Comparison of ENCODE assay signal across 12 cellular contexts in genomic region chr3:57689367-57690053, GRCh38. TPM values are rescaled to one million over a fixed set of nuclear protein-coding genes. Genes with fewer than 3 reads are reported as not detected.
DNase-seq lines count a peak whose midpoint lies in the region; ATAC-seq and TF ChIP-seq lines count a peak whose summit lies in the region.
"Had no signal": no experiment of that assay in that cellular context is flagged by ENCODE, and none has a peak within 500 bp of the region (broad histone marks: within the 10 kb centered on the region; RNA-seq: fewer than 3 reads in every experiment).

No MANE protein-coding gene starts in this region.

- H3K9me2 ChIP-seq in OCI-LY7 (ENCODE audit: insufficient read depth, low read length) = no peaks in the 10 kb centered on the region

- BruUV-seq in MCF 10A (replicated peaks; lab: Mats Ljungman, UMichigan) (no TSS peak), OCI-LY7 (replicated peaks; lab: Mats Ljungman, UMichigan) (no TSS peak)

- H3K4me1 ChIP-seq in breast epithelium (no peaks in the 10 kb centered on the region), OCI-LY7 (ENCODE audit: insufficient read depth, low read length, poor library complexity, severe bottlenecking) (peaks cover 31% of the 10 kb centered on the region), fibroblast of lung (ENCODE audit: control insufficient read depth, extremely low read depth, insufficient read depth, low read length) (peaks cover 3% of the 10 kb centered on the region), HAP-1 (peaks cover 11% of the 10 kb centered on the region)

- no peaks in the 10 kb centered on the region for H3K9me3 Mint-ChIP-seq in MCF 10A (ENCODE audit: unreplicated experiment)
- no peaks in the 10 kb centered on the region for H3K9me3 Mint-ChIP-seq in stimulated activated naive CD8-positive, alpha-beta T cell treated with anti-CD3 and anti-CD28 coated beads, Interleukin-15, amount 100 ng/mL, for 72 hours

- H2AFZ ChIP-seq in OCI-LY7 (ENCODE audit: low read length) (no peak overlapping the region), fibroblast of lung (ENCODE audit: low read length) (no peak overlapping the region)

- H4K20me1 ChIP-seq in OCI-LY7 (ENCODE audit: insufficient read depth, low read length) = 0 out of 2 replicates have a peak, but pooled peaks cover 11% of the 10 kb centered on the region
- H4K20me1 ChIP-seq in fibroblast of lung (ENCODE audit: control insufficient read depth, extremely low read depth, insufficient read depth, low read length) = no peaks in the 10 kb centered on the region

- H3K27ac ChIP-seq in breast epithelium = peak overlapping the region in 1 of 2 donors; percentile 0
- no peak overlapping the region for H3K27ac ChIP-seq in OCI-LY7 (ENCODE audit: low read depth, low read length, poor library complexity, severe bottlenecking)
- no peak overlapping the region for H3K27ac ChIP-seq in fibroblast of lung (ENCODE audit: insufficient read depth, low read length)
- H3K27ac ChIP-seq: dorsolateral prefrontal cortex, vagina had no signal

- CTCF ChIA-PET in MCF 10A (lab: Yijun Ruan, JAX) (interaction anchor here (0.6 to 1.9 kb wide), 11 partner anchors 10 to 164 kb away, joined by 3 to 7 read pairs (median 3); partner anchors contain the start of gene SLMAP), OCI-LY7 (lab: Charles Lee; ENCODE audit: unreplicated experiment) (no interaction called here)

- H3K9ac ChIP-seq in fibroblast of lung (ENCODE audit: insufficient read depth, low read length) = no peak overlapping the region

- TF ChIP-seq CTCF in MCF 10A (IDR thresholded peaks at IDR 0.05; ENCODE audit: unreplicated experiment) = no peak
- no peak for TF ChIP-seq CTCF in breast epithelium (IDR thresholded peaks at IDR 0.05)
- peak; percentile 39 for TF ChIP-seq CTCF in OCI-LY7 (conservative IDR thresholded peaks at IDR 0.05; ENCODE audit: low read length)
- no peak for TF ChIP-seq CTCF in fibroblast of lung (conservative IDR thresholded peaks at IDR 0.05 in 1 of 2, IDR thresholded peaks at IDR 0.05 in 1 of 2; ENCODE audit: low read depth in 1 of 2, low read length in 2 of 2)

- H3K27me3 Mint-ChIP-seq in MCF 10A (ENCODE audit: insufficient read depth, unreplicated experiment) = no peaks in the 10 kb centered on the region
- no peaks in the 10 kb centered on the region for H3K27me3 Mint-ChIP-seq in stimulated activated naive CD8-positive, alpha-beta T cell treated with anti-CD3 and anti-CD28 coated beads, Interleukin-15, amount 100 ng/mL, for 72 hours

- H3K9me3 ChIP-seq in breast epithelium = no peaks in the 10 kb centered on the region
- no peaks in the 10 kb centered on the region for H3K9me3 ChIP-seq in OCI-LY7 (ENCODE audit: low read length)
- no peaks in the 10 kb centered on the region for H3K9me3 ChIP-seq in fibroblast of lung (ENCODE audit: control insufficient read depth, insufficient read depth, low read depth, low read length)
- no peaks in the 10 kb centered on the region for H3K9me3 ChIP-seq in HAP-1
- H3K9me3 ChIP-seq: vagina had no signal

- peaks cover 6% of the 10 kb centered on the region for H3K36me3 Mint-ChIP-seq in MCF 10A (ENCODE audit: insufficient read depth, unreplicated experiment)

- no peak for DNase-seq in MCF 10A (ENCODE audit: unreplicated experiment)
- DNase-seq in breast epithelium (ENCODE audit: low spot score in 2 of 2) = no peak
- peak; percentile 23 for DNase-seq in OCI-LY7 (ENCODE audit: low spot score)
- DNase-seq in fibroblast of lung (ENCODE audit: low read depth in 2 of 2) = no peak
- DNase-seq in stimulated activated naive CD8-positive, alpha-beta T cell treated with anti-CD3 and anti-CD28 coated beads, Interleukin-15, amount 100 ng/mL, for 72 hours = no peak
- DNase-seq in SIG-M5 treated with dmso at 0.1 percent for 504 hours (lab: John Stamatoyannopoulos, UW; ENCODE audit: unreplicated experiment) = no peak
- DNase-seq in NCI-H774 (lab: John Stamatoyannopoulos, UW) = no peak
- no peak for DNase-seq in HAP-1 (ENCODE audit: low spot score in 2 of 2)
- DNase-seq: dorsolateral prefrontal cortex; stimulated activated CD4-positive, alpha-beta T cell treated with anti-CD3 and anti-CD28 coated beads, Interleukin-2, amount 100 ng/mL, for 48 hours had no signal

- peak overlapping the region; percentile 66 for H3K27ac Mint-ChIP-seq in MCF 10A (ENCODE audit: low read depth, unreplicated experiment)
- H3K27ac Mint-ChIP-seq in stimulated activated naive CD8-positive, alpha-beta T cell treated with anti-CD3 and anti-CD28 coated beads, Interleukin-15, amount 100 ng/mL, for 72 hours = no peak overlapping the region

- no peaks in the 10 kb centered on the region for H3K36me3 ChIP-seq in breast epithelium
- H3K36me3 ChIP-seq in OCI-LY7 (ENCODE audit: insufficient read depth, low read length) = peaks cover 6% of the 10 kb centered on the region; the same call in 1 of the 2 replicates
- H3K36me3 ChIP-seq in fibroblast of lung (ENCODE audit: control insufficient read depth, insufficient read depth, low read length) = no peaks in the 10 kb centered on the region
- H3K36me3 ChIP-seq in HAP-1 (replicated peaks) = no peaks in the 10 kb centered on the region

- no peak for TF ChIP-seq POLR2A in breast epithelium (IDR thresholded peaks at IDR 0.05)

- in situ Hi-C loops in HAP-1 (cut with MboI; ENCODE audit: low sequenced_read_pairs) = no loop called here

- H3K4me1 Mint-ChIP-seq in MCF 10A (ENCODE audit: insufficient read depth, unreplicated experiment) = peaks cover 26% of the 10 kb centered on the region
- H3K4me1 Mint-ChIP-seq in stimulated activated naive CD8-positive, alpha-beta T cell treated with anti-CD3 and anti-CD28 coated beads, Interleukin-15, amount 100 ng/mL, for 72 hours = peaks cover 62% of the 10 kb centered on the region

- H3K4me3 Mint-ChIP-seq in MCF 10A (ENCODE audit: unreplicated experiment) = no peak overlapping the region
- H3K4me3 Mint-ChIP-seq in stimulated activated naive CD8-positive, alpha-beta T cell treated with anti-CD3 and anti-CD28 coated beads, Interleukin-15, amount 100 ng/mL, for 72 hours = peak overlapping the region; percentile 39 to 52

- peak overlapping the region in 1 of 3 donors; percentile 20 for H3K4me3 ChIP-seq in breast epithelium
- H3K4me3 ChIP-seq in OCI-LY7 (ENCODE audit: low read depth, low read length, poor library complexity, severe bottlenecking) = no peak overlapping the region
- H3K4me3 ChIP-seq in fibroblast of lung (replicated peaks in 1 of 4; ENCODE audit: control extremely low read depth in 1 of 4, insufficient read depth in 1 of 4, low read depth in 3 of 4, low read length in 4 of 4) = no peak overlapping the region
- H3K4me3 ChIP-seq in HAP-1 = no peak overlapping the region
- H3K4me3 ChIP-seq: vagina had no signal

- H3K4me2 ChIP-seq in OCI-LY7 (ENCODE audit: low read length) (peak overlapping the region; percentile 40; the same call in 1 of the 2 replicates), fibroblast of lung (ENCODE audit: extremely low read depth, insufficient read depth, low read length) (peak overlapping the region; percentile 40)

- no peaks in the 10 kb centered on the region for H3K27me3 ChIP-seq in breast epithelium
- no peaks in the 10 kb centered on the region for H3K27me3 ChIP-seq in fibroblast of lung (ENCODE audit: control insufficient read depth, insufficient read depth, low read length)
- H3K27me3 ChIP-seq in HAP-1 (ENCODE audit: low read depth) = no peaks in the 10 kb centered on the region
- H3K27me3 ChIP-seq: dorsolateral prefrontal cortex, vagina had no signal

- intact Hi-C loops in MCF 10A (cut with micrococcal nuclease) (no loop called here), breast epithelium (cut with DNase I; ENCODE audit: low total_unique reads) (loop anchor here (5.0 kb wide), 1 partner anchor 68 kb away; the partner anchor contains the start of gene SLMAP), OCI-LY7 (cut with micrococcal nuclease; ENCODE audit: unreplicated experiment) (loop anchor here (10.0 kb wide), 1 partner anchor 1005 kb away; the partner anchor contains the start of gene TASOR)

- no peak for ATAC-seq in stimulated activated naive CD8-positive, alpha-beta T cell treated with anti-CD3 and anti-CD28 coated beads, Interleukin-15, amount 100 ng/mL, for 72 hours
- ATAC-seq: right cardiac atrium had no signal

- peaks cover 73% of the 10 kb centered on the region for H3K79me2 ChIP-seq in OCI-LY7 (ENCODE audit: insufficient read depth, low read depth, low read length)
- H3K79me2 ChIP-seq in fibroblast of lung (ENCODE audit: control insufficient read depth, insufficient read depth, low read length) = peaks cover 67% of the 10 kb centered on the region

- POLR2A ChIA-PET in MCF 10A (lab: Yijun Ruan, JAX) = interaction anchor here (0.6 to 5.7 kb wide), 8 partner anchors 10 to 193 kb away, joined by 3 to 71 read pairs (median 4); partner anchors contain the start of gene SLMAP
- POLR2A ChIA-PET in OCI-LY7 (lab: Charles Lee) = interaction anchor here (0.6 to 2.0 kb wide), 9 partner anchors 8 to 452 kb away, joined by 3 to 10 read pairs (median 4); no protein-coding TSS in a partner anchor

RNA-seq across cellular contexts. Expression of gene DENND6A, which starts 3.4 kb away (rescaled TPM):
- total RNA-seq in MCF 10A (2022) (21.2 and 22.3 TPM in 2 replicates), breast epithelium (10 to 100 TPM; 33.1 to 56.2 (median 38.0) TPM), OCI-LY7 (2022) (30.0 and 34.6 TPM in 2 replicates), fibroblast of lung (13.4 and 14.1 TPM in 2 replicates)
- 15.9 and 25.5 TPM in 2 replicates for total RNA-seq in OCI-LY7 (2014; rRNA removed; shearing (Covaris generic))
- 11.2 and 11.4 TPM in 2 replicates for polyA plus RNA-seq in fibroblast of lung
- polyA plus RNA-seq in fibroblast of lung (2012) = 7.1 and 7.8 TPM in 2 replicates
- 3.3 and 5.9 TPM in 2 replicates for polyA minus RNA-seq in fibroblast of lung (ENCODE audit: low replicate concordance)
